In the genomic region with DNA sequence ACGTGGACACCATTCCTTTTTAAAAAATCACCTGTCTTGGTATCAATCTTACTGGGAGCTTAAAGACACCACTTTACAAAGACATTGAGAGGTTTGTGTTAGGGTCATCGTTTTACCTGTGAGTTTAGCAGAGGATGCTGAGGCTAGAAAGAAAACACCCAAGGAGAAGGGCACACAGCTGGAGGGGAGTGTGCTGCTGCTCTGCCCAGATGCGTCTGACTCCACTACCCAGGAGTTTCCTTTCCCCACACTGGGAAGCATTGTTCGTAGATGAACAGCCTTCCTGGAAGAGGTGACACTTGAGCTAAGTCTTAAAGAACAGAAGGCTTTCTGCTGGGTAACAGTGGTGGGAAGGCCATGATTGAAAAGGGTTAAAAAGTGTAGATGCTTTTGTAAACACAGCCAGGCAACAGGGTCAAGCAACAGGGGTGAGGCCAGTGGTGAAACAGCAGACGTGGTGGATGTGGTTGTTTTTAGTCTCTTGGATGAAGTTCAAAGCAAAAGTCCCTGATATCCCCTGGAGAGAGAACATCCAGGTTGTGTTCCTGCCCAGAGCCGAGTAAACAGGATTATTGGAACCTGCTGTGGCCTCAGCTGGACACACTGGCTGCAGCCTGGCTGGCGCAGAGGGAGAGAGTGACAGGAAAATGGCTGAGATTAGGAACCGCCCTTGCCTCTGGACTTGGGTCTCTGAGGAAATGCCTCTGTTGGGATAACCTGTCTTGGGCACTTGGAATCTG, we compare ENCODE assay signal across 16 cellular contexts.
DNase-seq lines count a peak whose midpoint lies in the region; ATAC-seq, FAIRE-seq and TF ChIP-seq lines count a peak whose summit lies in the region.
"Had no signal": no experiment of that assay in that cellular context is flagged by ENCODE, and none has a peak within 500 bp of the region (broad histone marks: within the 10 kb centered on the region; RNA-seq: fewer than 3 reads in every experiment).

No MANE protein-coding gene starts in this region.

- TF ChIP-seq CTCF in K562 (IDR thresholded peaks at IDR 0.05 in 2 of 3, conservative IDR thresholded peaks at IDR 0.05 in 1 of 3; ENCODE audit: insufficient read depth in 2 of 3, low read depth in 1 of 3, low read length in 3 of 3) = no peak
- no peak for TF ChIP-seq CTCF in Calu3 (IDR thresholded peaks at IDR 0.05; ENCODE audit: unreplicated experiment)

- H3K27me3 Mint-ChIP-seq in activated naive CD4-positive, alpha-beta T cell treated with anti-CD3 and anti-CD28 coated beads for 36 hours (ENCODE audit: low read depth) = no peaks in the 10 kb centered on the region
- H3K27me3 Mint-ChIP-seq in Calu3 (ENCODE audit: unreplicated experiment) = no peaks in the 10 kb centered on the region

- H3K9me3 Mint-ChIP-seq in activated naive CD4-positive, alpha-beta T cell treated with anti-CD3 and anti-CD28 coated beads for 36 hours = no peaks in the 10 kb centered on the region
- no peaks in the 10 kb centered on the region for H3K9me3 Mint-ChIP-seq in Calu3 (ENCODE audit: low read depth, unreplicated experiment)

- DNase-seq in NCI-H748 (lab: John Stamatoyannopoulos, UW; ENCODE audit: unreplicated experiment) = peak; percentile 41
- DNase-seq in NCI-H748 treated with DMSO at 0.1 percent for 48 hours (lab: John Stamatoyannopoulos, UW) = no peak
- DNase-seq in K562 (ENCODE audit: extremely low read depth in 1 of 4, low spot score in 3 of 4) = no peak
- peak; percentile 26 for DNase-seq in left kidney (ENCODE audit: low read depth, low spot score)
- no peak for DNase-seq in aorta
- DNase-seq in stimulated activated CD4-positive, alpha-beta T cell treated with anti-CD3 and anti-CD28 coated beads, Interleukin-12 subunit alpha, Interleukin-12 subunit beta, amount 100 ng/mL, for 4 hours = no peak
- DNase-seq in activated naive CD4-positive, alpha-beta T cell treated with anti-CD3 and anti-CD28 coated beads for 36 hours = no peak
- no peak for DNase-seq in Calu3
- DNase-seq: activated CD4-positive, CD25-positive, alpha-beta regulatory T cell treated with anti-CD3 and anti-CD28 coated beads, Interleukin-2, amount 50 U/mL, for 72 hours; activated effector memory CD4-positive, alpha-beta T cell treated with anti-CD3 and anti-CD28 coated beads, Interleukin-2, amount 50 U/mL, for 16 hours; dorsolateral prefrontal cortex; NCI-H1436; stimulated activated CD4-positive, alpha-beta T cell treated with anti-CD3 and anti-CD28 coated beads, Interleukin-4, amount 100 ng/mL, for 4 hours had no signal

- no TSS peak for BruUV-seq in K562 (replicated peaks; lab: Mats Ljungman, UMichigan)
- no TSS peak for BruUV-seq in Calu3 (replicated peaks; lab: Mats Ljungman, UMichigan)

- ATAC-seq in K562 = no peak
- peak; percentile 42 for ATAC-seq in aorta (ENCODE audit: low FRiP score)

- no peak overlapping the region for H3K9ac ChIP-seq in K562 (ENCODE audit: insufficient read depth in 1 of 2, low read depth in 2 of 2, low read length in 2 of 2)

- FAIRE-seq in K562 (lab: Jason Lieb, UNC) = no peak
- FAIRE-seq: RCC 7860 had no signal

- no peak for TF ChIP-seq RAD21 in K562 (CRISPR knock-in tag; conservative IDR thresholded peaks at IDR 0.05 in 1 of 2, IDR thresholded peaks at IDR 0.05 in 1 of 2)

- TF ChIP-seq POLR2A in K562 (conservative IDR thresholded peaks at IDR 0.05) = no peak

- in situ Hi-C loops in K562 (cut with MboI) = no loop called here

- H3K27ac ChIP-seq in K562 (ENCODE audit: extremely low read depth, low read depth, low read length) = no peak overlapping the region
- no peak overlapping the region for H3K27ac ChIP-seq in aorta (ENCODE audit: low read depth in 1 of 2, low read length in 2 of 2)
- H3K27ac ChIP-seq: dorsolateral prefrontal cortex, HL-60, neutrophil had no signal

- H3K36me3 Mint-ChIP-seq in activated naive CD4-positive, alpha-beta T cell treated with anti-CD3 and anti-CD28 coated beads for 36 hours (ENCODE audit: low read depth) = no peaks in the 10 kb centered on the region
- H3K36me3 Mint-ChIP-seq in Calu3 (ENCODE audit: insufficient read depth, unreplicated experiment) = no peaks in the 10 kb centered on the region

- H3K36me3 ChIP-seq in K562 (ENCODE audit: control insufficient read depth, insufficient read depth, low read length) (no peaks in the 10 kb centered on the region), aorta (ENCODE audit: control insufficient read depth in 1 of 2, insufficient read depth in 2 of 2, low read length in 1 of 2) (no peaks in the 10 kb centered on the region)
- H3K36me3 ChIP-seq: neutrophil had no signal

- H3K4me3 Mint-ChIP-seq in activated naive CD4-positive, alpha-beta T cell treated with anti-CD3 and anti-CD28 coated beads for 36 hours = no peak overlapping the region
- H3K4me3 Mint-ChIP-seq in Calu3 (ENCODE audit: low read depth, unreplicated experiment) = no peak overlapping the region

- POLR2A ChIA-PET in K562 (lab: Yijun Ruan, JAX) = no interaction called here

- CTCF ChIA-PET in K562 (lab: Yijun Ruan, JAX; ENCODE audit: low intra/inter-chr PET ratio) = no interaction called here
- CTCF ChIA-PET in activated naive CD4-positive, alpha-beta T cell treated with anti-CD3 and anti-CD28 coated beads for 36 hours (lab: Charles Lee) = interaction anchor here (0.6 to 0.7 kb wide), 2 partner anchors 19 to 64 kb away, joined by 3 read pairs; no protein-coding TSS in a partner anchor
- CTCF ChIA-PET in Calu3 (lab: Charles Lee) = no interaction called here

- H3K4me3 ChIP-seq in K562 = no peak overlapping the region
- no peak overlapping the region for H3K4me3 ChIP-seq in aorta (ENCODE audit: low read length in 2 of 2)
- H3K4me3 ChIP-seq: dorsolateral prefrontal cortex had no signal

- intact Hi-C loops in K562 (cut with micrococcal nuclease) (no loop called here), aorta (cut with DNase I) (no loop called here), Calu3 (cut with micrococcal nuclease; ENCODE audit: unreplicated experiment) (loop anchor here (5.0 kb wide), 1 partner anchor 95 kb away; no protein-coding TSS in a partner anchor)
- intact Hi-C loops in activated naive CD4-positive, alpha-beta T cell treated with anti-CD3 and anti-CD28 coated beads for 36 hours (cut with micrococcal nuclease) = no loop called here

- no peak for TF ChIP-seq EP300 in K562 (IDR thresholded peaks at IDR 0.05; ENCODE audit: low read length)

- H3K79me2 ChIP-seq in K562 (ENCODE audit: control insufficient read depth, insufficient read depth, low read length) = no peaks in the 10 kb centered on the region

- 28% methylated on average over 8 of the region's 8 CpGs for WGBS in K562 (ENCODE audit: insufficient coverage, low coverage, missing lambda C conversion rate)
- WGBS in aorta, 2 donors = 75 to 77% methylated on average over 8 of the region's 8 CpGs

- peaks cover 16% of the 10 kb centered on the region for H3K4me1 Mint-ChIP-seq in activated naive CD4-positive, alpha-beta T cell treated with anti-CD3 and anti-CD28 coated beads for 36 hours (ENCODE audit: low read depth)
- no peaks in the 10 kb centered on the region for H3K4me1 Mint-ChIP-seq in Calu3 (ENCODE audit: low read depth, unreplicated experiment)

- H3K9me3 ChIP-seq in K562 (replicated peaks; ENCODE audit: control insufficient read depth, insufficient read depth, low read depth, low read length) = no peaks in the 10 kb centered on the region
- no peaks in the 10 kb centered on the region for H3K9me3 ChIP-seq in aorta (ENCODE audit: control insufficient read depth, low read length)
- H3K9me3 ChIP-seq: neutrophil had no signal

- no peak overlapping the region for H3K4me2 ChIP-seq in K562 (ENCODE audit: insufficient read depth, low read length)

- 0 out of 2 replicates have a peak overlapping the region, but pooled peaks have one; percentile 21 for H2AFZ ChIP-seq in K562 (ENCODE audit: low read depth, low read length)

- H3K27ac Mint-ChIP-seq in activated naive CD4-positive, alpha-beta T cell treated with anti-CD3 and anti-CD28 coated beads for 36 hours = no peak overlapping the region
- H3K27ac Mint-ChIP-seq in Calu3 (ENCODE audit: unreplicated experiment) = no peak overlapping the region

- H4K20me1 ChIP-seq in K562 (replicated peaks; ENCODE audit: control insufficient read depth, insufficient read depth, low read length) = no peaks in the 10 kb centered on the region

- no peaks in the 10 kb centered on the region for H3K27me3 ChIP-seq in K562 (ENCODE audit: control insufficient read depth in 2 of 2, insufficient read depth in 2 of 2, low read length in 2 of 2)
- no peaks in the 10 kb centered on the region for H3K27me3 ChIP-seq in aorta (ENCODE audit: control insufficient read depth in 1 of 2, insufficient read depth in 2 of 2, low read length in 1 of 2)
- H3K27me3 ChIP-seq: dorsolateral prefrontal cortex had no signal

- H3K4me1 ChIP-seq in K562 (replicated peaks in 1 of 2; ENCODE audit: control insufficient read depth in 2 of 2, insufficient read depth in 2 of 2, low read length in 2 of 2) (peaks cover 4 to 17% of the 10 kb centered on the region in 2 experiments; a peak in 4 of 5 replicates), aorta (ENCODE audit: control insufficient read depth in 1 of 2, insufficient read depth in 2 of 2, low read length in 2 of 2) (no peaks in the 10 kb centered on the region)

- H3K9me1 ChIP-seq in K562 (ENCODE audit: control insufficient read depth, insufficient read depth, low read length) = no peaks in the 10 kb centered on the region

TF ChIP-seq in K562, 482 proteins besides CTCF, POLR2A, EP300 and RAD21 (continues in another document):
- TF ChIP-seq, protein P1, sequence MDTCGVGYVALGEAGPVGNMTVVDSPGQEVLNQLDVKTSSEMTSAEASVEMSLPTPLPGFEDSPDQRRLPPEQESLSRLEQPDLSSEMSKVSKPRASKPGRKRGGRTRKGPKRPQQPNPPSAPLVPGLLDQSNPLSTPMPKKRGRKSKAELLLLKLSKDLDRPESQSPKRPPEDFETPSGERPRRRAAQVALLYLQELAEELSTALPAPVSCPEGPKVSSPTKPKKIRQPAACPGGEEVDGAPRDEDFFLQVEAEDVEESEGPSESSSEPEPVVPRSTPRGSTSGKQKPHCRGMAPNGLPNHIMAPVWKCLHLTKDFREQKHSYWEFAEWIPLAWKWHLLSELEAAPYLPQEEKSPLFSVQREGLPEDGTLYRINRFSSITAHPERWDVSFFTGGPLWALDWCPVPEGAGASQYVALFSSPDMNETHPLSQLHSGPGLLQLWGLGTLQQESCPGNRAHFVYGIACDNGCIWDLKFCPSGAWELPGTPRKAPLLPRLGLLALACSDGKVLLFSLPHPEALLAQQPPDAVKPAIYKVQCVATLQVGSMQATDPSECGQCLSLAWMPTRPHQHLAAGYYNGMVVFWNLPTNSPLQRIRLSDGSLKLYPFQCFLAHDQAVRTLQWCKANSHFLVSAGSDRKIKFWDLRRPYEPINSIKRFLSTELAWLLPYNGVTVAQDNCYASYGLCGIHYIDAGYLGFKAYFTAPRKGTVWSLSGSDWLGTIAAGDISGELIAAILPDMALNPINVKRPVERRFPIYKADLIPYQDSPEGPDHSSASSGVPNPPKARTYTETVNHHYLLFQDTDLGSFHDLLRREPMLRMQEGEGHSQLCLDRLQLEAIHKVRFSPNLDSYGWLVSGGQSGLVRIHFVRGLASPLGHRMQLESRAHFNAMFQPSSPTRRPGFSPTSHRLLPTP (IDR thresholded peaks at IDR 0.05; ENCODE audit: borderline replicate concordance, extremely low read depth, insufficient read length) = no peak
- no peak for TF ChIP-seq SMAD1 (IDR thresholded peaks at IDR 0.05; ENCODE audit: low read depth, low read length, partially characterized antibody)

Comparison
In these comparisons a context has a peak if more than half of its experiments do, and no peak if none do; other contexts are left out.
1. DNase-seq: peak in NCI-H748 (single experiment) and left kidney (single experiment); none in NCI-H748 treated with DMSO at 0.1 percent for 48 hours (single experiment), K562 (0 of 4), aorta (0 of 2), stimulated activated CD4-positive, alpha-beta T cell treated with anti-CD3 and anti-CD28 coated beads, Interleukin-12 subunit alpha, Interleukin-12 subunit beta, amount 100 ng/mL, for 4 hours (single experiment), activated naive CD4-positive, alpha-beta T cell treated with anti-CD3 and anti-CD28 coated beads for 36 hours (single experiment) and Calu3 (single experiment).